Comparison of ENCODE assay signal across 1 cellular context in genomic region chr17:36545465-36546417, GRCh38.
A peak's percentile ranks its signal among the peaks of the same experiment; 100 is the strongest.
TF ChIP-seq lines count a peak whose summit lies in the region.

No MANE protein-coding gene starts in this region.

TF ChIP-seq in K562, 482 proteins besides CTCF, POLR2A, EP300 and RAD21 (continued from another document and continues in another):
- TF ChIP-seq MGA (IDR thresholded peaks at IDR 0.05) (peak; percentile 26; the same call in 1 of the 2 replicates), PTBP1 (IDR thresholded peaks at IDR 0.05; ENCODE audit: low read depth, low read length) (no peak), ZNF561 (CRISPR knock-in tag; conservative IDR thresholded peaks at IDR 0.05) (no peak), ZNF57 (CRISPR knock-in tag; IDR thresholded peaks at IDR 0.05) (no peak), ZNF449 (CRISPR knock-in tag; IDR thresholded peaks at IDR 0.05) (no peak), ZNF79 (CRISPR knock-in tag; IDR thresholded peaks at IDR 0.05; ENCODE audit: low read depth) (no peak), SMC3 (conservative IDR thresholded peaks at IDR 0.05; ENCODE audit: insufficient read depth, low read depth, low read length) (no peak), YY1 (IDR thresholded peaks at IDR 0.05; ENCODE audit: borderline replicate concordance in 1 of 3, control insufficient read depth in 1 of 3, extremely low read depth in 1 of 3, insufficient read depth in 3 of 3, insufficient read length in 1 of 3, insufficient replicate concordance in 2 of 3, low read depth in 1 of 3, low read length in 2 of 3) (peak in 2 of 3 experiments; percentile 65 to 68), TCFL5 (CRISPR knock-in tag; conservative IDR thresholded peaks at IDR 0.05) (no peak), CEBPZ (IDR thresholded peaks at IDR 0.05; ENCODE audit: borderline replicate concordance, low read depth, low read length) (no peak), ZFP30 (CRISPR knock-in tag; IDR thresholded peaks at IDR 0.05; ENCODE audit: borderline replicate concordance) (no peak), CGGBP1 (CRISPR knock-in tag; IDR thresholded peaks at IDR 0.05) (peak; percentile 93; the same call in 1 of the 2 replicates), KAT8 (IDR thresholded peaks at IDR 0.05; ENCODE audit: low read depth) (no peak), ZC3H8 (IDR thresholded peaks at IDR 0.05) (no peak), ZNF398 (CRISPR knock-in tag; IDR thresholded peaks at IDR 0.05) (no peak), ETS2 (tag; IDR thresholded peaks at IDR 0.05; ENCODE audit: borderline replicate concordance, poor library complexity, severe bottlenecking) (no peak), TSC22D4 (tag; IDR thresholded peaks at IDR 0.05) (no peak), ZNF609 (CRISPR knock-in tag; IDR thresholded peaks at IDR 0.05; ENCODE audit: borderline replicate concordance) (no peak), REST (CRISPR knock-in tag; IDR thresholded peaks at IDR 0.05; ENCODE audit: low read depth) (peak; percentile 14; the same call in 1 of the 2 replicates), ZNF174 (CRISPR knock-in tag; IDR thresholded peaks at IDR 0.05) (no peak), CXXC5 (CRISPR knock-in tag; IDR thresholded peaks at IDR 0.05) (peak; percentile 94), ASH1L (IDR thresholded peaks at IDR 0.05; ENCODE audit: borderline replicate concordance, low read depth, partially characterized antibody) (no peak), ERF (CRISPR knock-in tag; IDR thresholded peaks at IDR 0.05) (no peak), HNRNPUL1 (IDR thresholded peaks at IDR 0.05; ENCODE audit: low read length) (no peak)
